Comparison of ENCODE assay signal across 1 cellular context in the genomic region with DNA sequence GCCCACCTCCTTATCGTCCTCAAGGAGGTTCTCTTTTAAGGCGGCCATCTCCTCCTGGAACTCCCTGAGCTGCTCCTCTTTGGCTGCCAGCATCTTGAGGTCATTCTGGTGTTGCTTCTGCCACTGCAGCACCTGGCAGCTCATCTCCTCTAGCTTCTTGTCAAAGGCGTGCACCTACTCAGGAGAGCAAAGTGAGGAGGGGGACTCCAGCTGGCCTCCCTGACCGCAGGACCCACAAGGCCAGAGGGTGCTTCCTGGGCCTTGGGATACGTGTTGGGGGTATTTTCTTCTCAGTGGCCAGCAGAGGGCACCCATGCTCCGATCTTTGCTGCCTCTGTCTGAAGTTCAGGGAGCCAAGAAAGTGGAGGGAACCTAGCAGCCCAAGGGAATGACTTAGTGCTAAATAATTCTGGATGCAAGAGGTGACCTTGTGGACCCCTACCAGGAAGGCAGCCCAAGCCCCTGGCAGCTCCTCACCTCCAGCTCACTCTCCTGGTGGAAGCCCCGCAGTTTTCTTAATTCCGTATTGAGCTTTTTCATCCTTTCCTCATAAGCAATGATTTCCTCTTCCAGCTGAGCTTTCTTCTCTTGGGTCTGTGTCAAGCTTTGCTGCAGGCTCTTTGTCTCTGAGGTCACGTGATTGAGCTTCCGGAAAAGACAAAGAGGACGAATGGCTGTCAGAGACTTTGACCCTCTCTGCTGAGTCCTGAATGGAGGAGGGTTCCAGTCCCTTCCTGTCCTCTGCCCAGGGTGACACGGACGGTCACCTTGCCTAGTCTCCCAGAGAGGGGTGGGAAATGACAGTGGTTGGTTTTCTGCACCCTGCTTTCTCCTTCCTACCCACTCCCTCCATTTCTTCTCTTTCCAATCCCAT.
TF ChIP-seq lines count a peak whose summit lies in the region.

No MANE protein-coding gene starts in this region.

TF ChIP-seq in HepG2, 621 proteins besides CTCF, POLR2A, EP300 and RAD21 (continued from another document):
- TF ChIP-seq, protein P1, sequence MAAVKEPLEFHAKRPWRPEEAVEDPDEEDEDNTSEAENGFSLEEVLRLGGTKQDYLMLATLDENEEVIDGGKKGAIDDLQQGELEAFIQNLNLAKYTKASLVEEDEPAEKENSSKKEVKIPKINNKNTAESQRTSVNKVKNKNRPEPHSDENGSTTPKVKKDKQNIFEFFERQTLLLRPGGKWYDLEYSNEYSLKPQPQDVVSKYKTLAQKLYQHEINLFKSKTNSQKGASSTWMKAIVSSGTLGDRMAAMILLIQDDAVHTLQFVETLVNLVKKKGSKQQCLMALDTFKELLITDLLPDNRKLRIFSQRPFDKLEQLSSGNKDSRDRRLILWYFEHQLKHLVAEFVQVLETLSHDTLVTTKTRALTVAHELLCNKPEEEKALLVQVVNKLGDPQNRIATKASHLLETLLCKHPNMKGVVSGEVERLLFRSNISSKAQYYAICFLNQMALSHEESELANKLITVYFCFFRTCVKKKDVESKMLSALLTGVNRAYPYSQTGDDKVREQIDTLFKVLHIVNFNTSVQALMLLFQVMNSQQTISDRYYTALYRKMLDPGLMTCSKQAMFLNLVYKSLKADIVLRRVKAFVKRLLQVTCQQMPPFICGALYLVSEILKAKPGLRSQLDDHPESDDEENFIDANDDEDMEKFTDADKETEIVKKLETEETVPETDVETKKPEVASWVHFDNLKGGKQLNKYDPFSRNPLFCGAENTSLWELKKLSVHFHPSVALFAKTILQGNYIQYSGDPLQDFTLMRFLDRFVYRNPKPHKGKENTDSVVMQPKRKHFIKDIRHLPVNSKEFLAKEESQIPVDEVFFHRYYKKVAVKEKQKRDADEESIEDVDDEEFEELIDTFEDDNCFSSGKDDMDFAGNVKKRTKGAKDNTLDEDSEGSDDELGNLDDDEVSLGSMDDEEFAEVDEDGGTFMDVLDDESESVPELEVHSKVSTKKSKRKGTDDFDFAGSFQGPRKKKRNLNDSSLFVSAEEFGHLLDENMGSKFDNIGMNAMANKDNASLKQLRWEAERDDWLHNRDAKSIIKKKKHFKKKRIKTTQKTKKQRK (IDR thresholded peaks at IDR 0.05; ENCODE audit: low read length) = no peak
- 0 out of 2 replicates have a peak, but pooled peaks have one; percentile 39 for TF ChIP-seq HNF4G (IDR thresholded peaks at IDR 0.05; ENCODE audit: borderline replicate concordance, low read depth, low read length)
- peak; percentile 42; the same call in 1 of the 2 replicates for TF ChIP-seq HNF4G (CRISPR knock-in tag; IDR thresholded peaks at IDR 0.05; ENCODE audit: borderline replicate concordance, low read depth)
- no peak for TF ChIP-seq NR1H2 (CRISPR knock-in tag; IDR thresholded peaks at IDR 0.05; ENCODE audit: borderline replicate concordance, low read depth)
- no peak for TF ChIP-seq ZNF557 (CRISPR knock-in tag; IDR thresholded peaks at IDR 0.05)
- TF ChIP-seq KAT8 (CRISPR knock-in tag; IDR thresholded peaks at IDR 0.05) = peak; percentile 68; the same call in 1 of the 2 replicates
- TF ChIP-seq, protein P2, sequence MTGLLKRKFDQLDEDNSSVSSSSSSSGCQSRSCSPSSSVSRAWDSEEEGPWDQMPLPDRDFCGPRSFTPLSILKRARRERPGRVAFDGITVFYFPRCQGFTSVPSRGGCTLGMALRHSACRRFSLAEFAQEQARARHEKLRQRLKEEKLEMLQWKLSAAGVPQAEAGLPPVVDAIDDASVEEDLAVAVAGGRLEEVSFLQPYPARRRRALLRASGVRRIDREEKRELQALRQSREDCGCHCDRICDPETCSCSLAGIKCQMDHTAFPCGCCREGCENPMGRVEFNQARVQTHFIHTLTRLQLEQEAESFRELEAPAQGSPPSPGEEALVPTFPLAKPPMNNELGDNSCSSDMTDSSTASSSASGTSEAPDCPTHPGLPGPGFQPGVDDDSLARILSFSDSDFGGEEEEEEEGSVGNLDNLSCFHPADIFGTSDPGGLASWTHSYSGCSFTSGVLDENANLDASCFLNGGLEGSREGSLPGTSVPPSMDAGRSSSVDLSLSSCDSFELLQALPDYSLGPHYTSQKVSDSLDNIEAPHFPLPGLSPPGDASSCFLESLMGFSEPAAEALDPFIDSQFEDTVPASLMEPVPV (CRISPR knock-in tag; IDR thresholded peaks at IDR 0.05) = no peak
- TF ChIP-seq, protein P3, sequence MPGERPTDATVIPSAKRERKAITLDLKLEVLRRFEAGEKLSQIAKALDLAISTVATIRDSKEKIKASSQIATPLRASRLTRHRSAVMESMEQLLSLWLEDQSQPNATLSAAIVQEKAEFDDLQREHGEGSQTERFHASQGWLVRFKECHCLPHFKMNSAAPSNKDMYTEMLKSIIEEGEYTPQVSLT (CRISPR knock-in tag; IDR thresholded peaks at IDR 0.05; ENCODE audit: borderline replicate concordance, low read depth) = no peak
- TF ChIP-seq MTA1 (CRISPR knock-in tag; IDR thresholded peaks at IDR 0.05; ENCODE audit: borderline replicate concordance) = no peak
- TF ChIP-seq NFE2 (CRISPR knock-in tag; IDR thresholded peaks at IDR 0.05) = no peak
- no peak for TF ChIP-seq NKX3-1 (CRISPR knock-in tag; IDR thresholded peaks at IDR 0.05)
- TF ChIP-seq, protein P4, sequence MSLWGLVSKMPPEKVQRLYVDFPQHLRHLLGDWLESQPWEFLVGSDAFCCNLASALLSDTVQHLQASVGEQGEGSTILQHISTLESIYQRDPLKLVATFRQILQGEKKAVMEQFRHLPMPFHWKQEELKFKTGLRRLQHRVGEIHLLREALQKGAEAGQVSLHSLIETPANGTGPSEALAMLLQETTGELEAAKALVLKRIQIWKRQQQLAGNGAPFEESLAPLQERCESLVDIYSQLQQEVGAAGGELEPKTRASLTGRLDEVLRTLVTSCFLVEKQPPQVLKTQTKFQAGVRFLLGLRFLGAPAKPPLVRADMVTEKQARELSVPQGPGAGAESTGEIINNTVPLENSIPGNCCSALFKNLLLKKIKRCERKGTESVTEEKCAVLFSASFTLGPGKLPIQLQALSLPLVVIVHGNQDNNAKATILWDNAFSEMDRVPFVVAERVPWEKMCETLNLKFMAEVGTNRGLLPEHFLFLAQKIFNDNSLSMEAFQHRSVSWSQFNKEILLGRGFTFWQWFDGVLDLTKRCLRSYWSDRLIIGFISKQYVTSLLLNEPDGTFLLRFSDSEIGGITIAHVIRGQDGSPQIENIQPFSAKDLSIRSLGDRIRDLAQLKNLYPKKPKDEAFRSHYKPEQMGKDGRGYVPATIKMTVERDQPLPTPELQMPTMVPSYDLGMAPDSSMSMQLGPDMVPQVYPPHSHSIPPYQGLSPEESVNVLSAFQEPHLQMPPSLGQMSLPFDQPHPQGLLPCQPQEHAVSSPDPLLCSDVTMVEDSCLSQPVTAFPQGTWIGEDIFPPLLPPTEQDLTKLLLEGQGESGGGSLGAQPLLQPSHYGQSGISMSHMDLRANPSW (CRISPR knock-in tag; IDR thresholded peaks at IDR 0.05; ENCODE audit: borderline replicate concordance) = no peak
- TF ChIP-seq KLF6 (CRISPR knock-in tag; IDR thresholded peaks at IDR 0.05) = no peak
- TF ChIP-seq, protein P5, sequence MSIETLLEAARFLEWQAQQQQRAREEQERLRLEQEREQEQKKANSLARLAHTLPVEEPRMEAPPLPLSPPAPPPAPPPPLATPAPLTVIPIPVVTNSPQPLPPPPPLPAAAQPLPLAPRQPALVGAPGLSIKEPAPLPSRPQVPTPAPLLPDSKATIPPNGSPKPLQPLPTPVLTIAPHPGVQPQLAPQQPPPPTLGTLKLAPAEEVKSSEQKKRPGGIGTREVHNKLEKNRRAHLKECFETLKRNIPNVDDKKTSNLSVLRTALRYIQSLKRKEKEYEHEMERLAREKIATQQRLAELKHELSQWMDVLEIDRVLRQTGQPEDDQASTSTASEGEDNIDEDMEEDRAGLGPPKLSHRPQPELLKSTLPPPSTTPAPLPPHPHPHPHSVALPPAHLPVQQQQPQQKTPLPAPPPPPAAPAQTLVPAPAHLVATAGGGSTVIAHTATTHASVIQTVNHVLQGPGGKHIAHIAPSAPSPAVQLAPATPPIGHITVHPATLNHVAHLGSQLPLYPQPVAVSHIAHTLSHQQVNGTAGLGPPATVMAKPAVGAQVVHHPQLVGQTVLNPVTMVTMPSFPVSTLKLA (IDR thresholded peaks at IDR 0.05) = no peak
- no peak for TF ChIP-seq KAT2B (IDR thresholded peaks at IDR 0.05; ENCODE audit: borderline replicate concordance, low read depth, low read length)
- no peak for TF ChIP-seq EZH2 (conservative IDR thresholded peaks at IDR 0.05; ENCODE audit: low read depth, low read length)
- peak; percentile 52 for TF ChIP-seq ELF1 (CRISPR knock-in tag; IDR thresholded peaks at IDR 0.05)
- peak; percentile 92 for TF ChIP-seq ZNF501 (CRISPR knock-in tag; IDR thresholded peaks at IDR 0.05)
- TF ChIP-seq PITX1 (CRISPR knock-in tag; IDR thresholded peaks at IDR 0.05) = no peak
- no peak for TF ChIP-seq MXD4 (CRISPR knock-in tag; IDR thresholded peaks at IDR 0.05)
- no peak for TF ChIP-seq MBD4 (IDR thresholded peaks at IDR 0.05; ENCODE audit: borderline replicate concordance, low read length)
- peak; percentile 67 for TF ChIP-seq EHMT2 (IDR thresholded peaks at IDR 0.05; ENCODE audit: borderline replicate concordance, low read depth, low read length)
- no peak for TF ChIP-seq ZNF12 (CRISPR knock-in tag; IDR thresholded peaks at IDR 0.05)
- no peak for TF ChIP-seq FOXK2 (IDR thresholded peaks at IDR 0.05)
- no peak for TF ChIP-seq NFRKB (IDR thresholded peaks at IDR 0.05)
